Comparison of ENCODE assay signal across 8 cellular contexts in the genomic region with DNA sequence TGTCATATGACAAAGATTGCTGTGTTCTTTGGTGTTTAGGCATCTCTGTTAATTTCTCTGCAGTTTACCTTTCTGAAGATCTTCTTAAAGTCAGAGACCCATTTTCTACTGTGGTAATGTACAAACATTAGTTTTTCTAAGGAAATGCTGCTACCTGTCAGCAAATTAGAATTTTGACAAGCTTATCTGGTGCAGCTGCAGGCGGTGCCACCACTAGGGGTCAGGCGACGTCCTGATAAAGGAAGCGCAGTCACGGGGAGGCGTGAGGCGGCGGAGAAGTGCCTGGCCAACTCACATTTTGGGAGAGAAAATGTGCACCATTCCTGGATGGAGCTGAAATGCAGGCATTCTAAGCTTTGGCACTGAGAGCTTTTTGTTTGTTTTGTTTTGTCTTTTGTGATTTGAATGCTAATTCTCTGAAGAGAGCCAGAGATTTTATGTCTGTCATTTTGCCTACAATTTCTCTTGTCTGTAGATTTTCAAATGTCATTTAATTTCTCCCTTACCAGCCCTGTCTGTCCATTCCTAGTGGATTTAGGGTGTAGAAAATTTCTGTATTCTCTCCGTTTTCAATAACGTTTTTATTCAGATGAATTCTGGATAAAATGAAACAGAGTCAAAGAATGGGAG. TPM values are rescaled to one million over a fixed set of nuclear protein-coding genes. Genes with fewer than 3 reads are reported as not detected.
A peak's percentile ranks its signal among the peaks of the same experiment; 100 is the strongest.
DNase-seq lines count a peak whose midpoint lies in the region; ATAC-seq, FAIRE-seq and TF ChIP-seq lines count a peak whose summit lies in the region.

No MANE protein-coding gene starts in this region.

- TF ChIP-seq CTCF in LNCAP (IDR thresholded peaks at IDR 0.05) (peak; percentile 98), pancreas (IDR thresholded peaks at IDR 0.05) (peak; percentile 79 to 93 (median 88)), tibial artery (IDR thresholded peaks at IDR 0.05) (peak; percentile 84 to 86)

- 3% methylated on average over 10 of the region's 10 CpGs for WGBS in pancreas, 2 donors

- H3K36me3 ChIP-seq in SJSA1: no peaks in the 10 kb centered on the region
- H3K36me3 ChIP-seq in pancreas: no peaks in the 10 kb centered on the region
- H3K36me3 ChIP-seq in tibial artery: no peaks in the 10 kb centered on the region

- H3K27me3 ChIP-seq in SJSA1 (replicated peaks) (peaks cover 9% of the 10 kb centered on the region; the same call in 1 of the 2 replicates), pancreas (no peaks in the 10 kb centered on the region), tibial artery (peaks cover 0 to 3% of the 10 kb centered on the region in 2 donors)

- no peak overlapping the region for H3K4me3 ChIP-seq in SJSA1
- H3K4me3 ChIP-seq in pancreas: no peak overlapping the region
- no peak overlapping the region for H3K4me3 ChIP-seq in tibial artery

- H3K27ac ChIP-seq in SJSA1: no peak overlapping the region
- no peak overlapping the region for H3K27ac ChIP-seq in pancreas
- no peak overlapping the region for H3K27ac ChIP-seq in tibial artery

- no peaks in the 10 kb centered on the region for H3K9me3 ChIP-seq in SJSA1 (replicated peaks)
- H3K9me3 ChIP-seq in pancreas: no peaks in the 10 kb centered on the region
- no peaks in the 10 kb centered on the region for H3K9me3 ChIP-seq in tibial artery

- peak; percentile 71 for ATAC-seq in GM21723 (IDR thresholded peaks at IDR 0.05; ENCODE audit: unreplicated experiment)
- ATAC-seq in pancreas: peak; percentile 85 to 99 (median 96)

- peaks cover 8% of the 10 kb centered on the region; the same call in 1 of the 2 replicates for H3K4me1 ChIP-seq in SJSA1 (replicated peaks)
- H3K4me1 ChIP-seq in pancreas: no peaks in the 10 kb centered on the region
- H3K4me1 ChIP-seq in tibial artery: no peaks in the 10 kb centered on the region

- no peak for FAIRE-seq in pancreas (lab: Jason Lieb, UNC)

- DNase-seq in DMS79 (lab: John Stamatoyannopoulos, UW) (peak; percentile 47), SJSA1 (ENCODE audit: low read depth in 1 of 2, low spot score in 2 of 2) (peak; percentile 34 to 72), activated gamma-delta T cell (lab: John Stamatoyannopoulos, UW) (peak; percentile 12), foreskin melanocyte (peak; percentile 57), pancreas (peak; percentile 70 to 94 (median 83)), tibial artery (peak; percentile 85 to 86)

- intact Hi-C loops in pancreas (cut with DNase I): loop anchor here in 2 of 3 donors (5.0 to 10.0 kb wide), 3 partner anchors 63 to 357 kb away; no protein-coding TSS in a partner anchor
- intact Hi-C loops in tibial artery (cut with DNase I; ENCODE audit: low total_unique reads): loop anchor here (5.0 kb wide), 1 partner anchor 359 kb away; no protein-coding TSS in a partner anchor

RNA-seq across cellular contexts. Expression of gene SIAH2, which starts 24.9 kb away (rescaled TPM):
- 22.7 and 24.6 TPM in 2 replicates for total RNA-seq in SJSA1 (2014; rRNA removed; shearing (Covaris generic))
- total RNA-seq in pancreas: 10 to 100 TPM in 5 of 6 donors, 1 to 10 TPM in 1; 9.7 to 14.9 (median 14.6) TPM
- 1 to 10 TPM; 5.5 to 7.1 TPM for polyA plus RNA-seq in pancreas

Comparison
In these comparisons a context has a peak if more than half of its experiments do, and no peak if none do; other contexts are left out.
1. DNase-seq: peak in every context shown above with its lines; median percentile 86 in tibial artery; 83 in pancreas; 57 in foreskin melanocyte; 53 in SJSA1; 47 in DMS79; 12 in activated gamma-delta T cell.